In the genomic region with DNA sequence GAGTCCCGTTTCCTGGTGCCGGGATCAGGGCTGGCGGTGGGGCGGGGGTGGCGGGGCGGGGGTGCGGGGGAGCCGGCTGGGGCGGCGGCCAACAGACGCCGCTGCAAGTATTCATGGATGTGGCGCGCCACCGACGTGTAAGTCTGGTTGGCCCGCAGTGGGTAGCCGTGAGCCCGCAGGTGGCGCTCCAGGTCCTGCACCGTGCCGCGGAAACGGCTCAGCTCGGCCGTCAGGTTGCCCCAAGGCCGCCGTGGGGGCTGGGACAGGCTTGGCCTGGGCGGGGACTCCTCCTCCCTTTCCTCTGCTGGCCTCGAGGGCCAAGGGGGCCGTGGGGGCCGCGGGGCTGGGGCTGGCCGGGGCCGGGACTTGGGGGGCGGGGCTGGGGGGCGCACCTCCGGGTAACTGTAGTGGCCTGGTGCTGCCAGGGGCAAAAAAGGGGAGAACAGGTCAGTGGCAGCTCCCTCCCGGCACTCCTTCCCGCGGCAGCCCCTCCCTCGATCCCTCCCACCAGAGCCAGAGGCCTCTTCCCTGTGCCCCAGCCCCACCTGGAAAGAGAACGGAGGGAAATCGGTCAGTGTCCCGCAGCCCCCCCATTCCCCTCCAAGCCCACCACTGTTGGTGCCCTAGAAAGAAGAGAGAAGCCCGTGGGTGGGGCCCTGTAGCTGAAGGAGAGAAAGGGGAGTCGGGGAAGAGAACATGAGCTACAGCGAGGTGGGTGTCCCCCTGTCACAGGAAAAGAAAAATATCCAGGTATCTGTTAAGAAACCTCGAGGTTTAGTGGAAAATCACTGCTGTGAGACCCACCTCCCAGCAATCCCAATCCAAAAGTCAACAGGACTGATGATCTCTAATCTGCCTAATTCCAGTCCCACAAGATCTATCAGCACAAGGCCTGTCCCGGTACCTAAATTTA, we compare ENCODE assay signal across 9 cellular contexts. TPM values are rescaled to one million over a fixed set of nuclear protein-coding genes. Genes with fewer than 3 reads are reported as not detected.
A peak's percentile ranks its signal among the peaks of the same experiment; 100 is the strongest.
DNase-seq lines count a peak whose midpoint lies in the region; ATAC-seq, FAIRE-seq and TF ChIP-seq lines count a peak whose summit lies in the region.
"Had no signal": no experiment of that assay in that cellular context is flagged by ENCODE, and none has a peak within 500 bp of the region (broad histone marks: within the 10 kb centered on the region; RNA-seq: fewer than 3 reads in every experiment).

No MANE protein-coding gene starts in this region.

- peaks cover 13% of the 10 kb centered on the region for H3K4me1 Mint-ChIP-seq in activated CD8-positive, alpha-beta memory T cell treated with anti-CD3 and anti-CD28 coated beads, Interleukin-2, amount 10 ng/mL, durations not matched to agents 7 days and 5 days
- peaks cover 0 to 7% (median 0%) of the 10 kb centered on the region in 7 donors for H3K4me1 Mint-ChIP-seq in naive thymus-derived CD4-positive, alpha-beta T cell
- peaks cover 18% of the 10 kb centered on the region for H3K4me1 Mint-ChIP-seq in stimulated activated naive CD8-positive, alpha-beta T cell treated with anti-CD3 and anti-CD28 coated beads, Interleukin-15, amount 100 ng/mL, for 72 hours

- peaks cover 75% of the 10 kb centered on the region for H3K27me3 Mint-ChIP-seq in activated CD8-positive, alpha-beta memory T cell treated with anti-CD3 and anti-CD28 coated beads, Interleukin-2, amount 10 ng/mL, durations not matched to agents 7 days and 5 days
- peaks cover 17 to 58% (median 21%) of the 10 kb centered on the region in 5 donors for H3K27me3 Mint-ChIP-seq in naive thymus-derived CD4-positive, alpha-beta T cell
- H3K27me3 Mint-ChIP-seq in stimulated activated naive CD8-positive, alpha-beta T cell treated with anti-CD3 and anti-CD28 coated beads, Interleukin-15, amount 100 ng/mL, for 72 hours = peaks cover 88% of the 10 kb centered on the region

- POLR2A ChIA-PET in naive thymus-derived CD4-positive, alpha-beta T cell (lab: Charles Lee) = no interaction called here

- H3K27me3 ChIP-seq in naive thymus-derived CD4-positive, alpha-beta T cell (ENCODE audit: control insufficient read depth in 2 of 2, insufficient read depth in 2 of 2, low read length in 2 of 2) = peaks cover 0 to 5% of the 10 kb centered on the region in 2 donors

- H3K36me3 ChIP-seq in naive thymus-derived CD4-positive, alpha-beta T cell (ENCODE audit: control insufficient read depth in 2 of 3, insufficient read depth in 3 of 3, low read length in 3 of 3) = no peaks in the 10 kb centered on the region

- H3K4me3 ChIP-seq in epithelial cell of esophagus (ENCODE audit: low read length) = no peak overlapping the region
- no peak overlapping the region for H3K4me3 ChIP-seq in naive thymus-derived CD4-positive, alpha-beta T cell (ENCODE audit: low read length)
- H3K4me3 ChIP-seq: SK-N-MC had no signal

- H3K4me3 Mint-ChIP-seq in activated CD8-positive, alpha-beta memory T cell treated with anti-CD3 and anti-CD28 coated beads, Interleukin-2, amount 10 ng/mL, durations not matched to agents 7 days and 5 days = no peak overlapping the region
- H3K4me3 Mint-ChIP-seq in naive thymus-derived CD4-positive, alpha-beta T cell = peak overlapping the region in 5 of 10 donors; percentile 21 to 54 (median 25)
- no peak overlapping the region for H3K4me3 Mint-ChIP-seq in stimulated activated naive CD8-positive, alpha-beta T cell treated with anti-CD3 and anti-CD28 coated beads, Interleukin-15, amount 100 ng/mL, for 72 hours

- intact Hi-C loops in naive thymus-derived CD4-positive, alpha-beta T cell (cut with micrococcal nuclease) = loop anchor here (1.0 to 2.0 kb wide), 3 partner anchors 40 to 67 kb away; a partner anchor contains a TSS

- TF ChIP-seq CTCF in GM10266 (IDR thresholded peaks at IDR 0.05; ENCODE audit: control insufficient read depth, insufficient read depth, low read depth, missing control alignments) = peak; percentile 74
- peak; percentile 46 for TF ChIP-seq CTCF in epithelial cell of esophagus (IDR thresholded peaks at IDR 0.05; ENCODE audit: insufficient read depth, low read depth, low read length, missing control alignments)

- no peak overlapping the region for H3K27ac ChIP-seq in naive thymus-derived CD4-positive, alpha-beta T cell (ENCODE audit: low read depth, low read length)
- H3K27ac ChIP-seq: SK-N-MC had no signal

- no peaks in the 10 kb centered on the region for H3K36me3 Mint-ChIP-seq in activated CD8-positive, alpha-beta memory T cell treated with anti-CD3 and anti-CD28 coated beads, Interleukin-2, amount 10 ng/mL, durations not matched to agents 7 days and 5 days
- H3K36me3 Mint-ChIP-seq in naive thymus-derived CD4-positive, alpha-beta T cell = peaks cover 0 to 8% (median 0%) of the 10 kb centered on the region in 5 donors

- CTCF ChIA-PET in activated CD8-positive, alpha-beta memory T cell treated with anti-CD3 and anti-CD28 coated beads, Interleukin-2, amount 10 ng/mL, durations not matched to agents 7 days and 5 days (lab: Charles Lee) = interaction anchor here (0.7 to 1.0 kb wide), 2 partner anchors 31 to 107 kb away, joined by 3 read pairs; no protein-coding TSS in a partner anchor
- CTCF ChIA-PET in naive thymus-derived CD4-positive, alpha-beta T cell (lab: Charles Lee) = interaction anchor here (1.3 kb wide), 1 partner anchor 166 kb away, joined by 3 read pairs; no protein-coding TSS in a partner anchor

- no peaks in the 10 kb centered on the region for H3K9me3 Mint-ChIP-seq in activated CD8-positive, alpha-beta memory T cell treated with anti-CD3 and anti-CD28 coated beads, Interleukin-2, amount 10 ng/mL, durations not matched to agents 7 days and 5 days (ENCODE audit: low read depth)
- no peaks in the 10 kb centered on the region for H3K9me3 Mint-ChIP-seq in naive thymus-derived CD4-positive, alpha-beta T cell
- H3K9me3 Mint-ChIP-seq in stimulated activated naive CD8-positive, alpha-beta T cell treated with anti-CD3 and anti-CD28 coated beads, Interleukin-15, amount 100 ng/mL, for 72 hours = no peaks in the 10 kb centered on the region

- peak; percentile 90 for ATAC-seq in activated CD8-positive, alpha-beta memory T cell treated with anti-CD3 and anti-CD28 coated beads, Interleukin-2, amount 10 ng/mL, durations not matched to agents 7 days and 5 days
- peak; percentile 88 for ATAC-seq in naive thymus-derived CD4-positive, alpha-beta T cell
- peak; percentile 86 for ATAC-seq in stimulated activated naive CD8-positive, alpha-beta T cell treated with anti-CD3 and anti-CD28 coated beads, Interleukin-15, amount 100 ng/mL, for 72 hours

- DNase-seq in GM10266 (ENCODE audit: extremely low spot score) (peak; percentile 87), NCI-H526 treated with DMSO at 0.1 percent for 48 hours (lab: John Stamatoyannopoulos, UW) (peak; percentile 24), epithelial cell of esophagus (ENCODE audit: low read depth) (peak; percentile 81), RCC 7860 (ENCODE audit: low spot score) (no peak), H4 (ENCODE audit: low spot score) (no peak)
- peak; percentile 81 for DNase-seq in activated CD8-positive, alpha-beta memory T cell treated with anti-CD3 and anti-CD28 coated beads, Interleukin-2, amount 10 ng/mL, durations not matched to agents 7 days and 5 days
- peak; percentile 39 to 67 (median 58) for DNase-seq in naive thymus-derived CD4-positive, alpha-beta T cell
- DNase-seq in stimulated activated naive CD8-positive, alpha-beta T cell treated with anti-CD3 and anti-CD28 coated beads, Interleukin-15, amount 100 ng/mL, for 72 hours = peak; percentile 73 to 78

- no peak overlapping the region for H3K27ac Mint-ChIP-seq in activated CD8-positive, alpha-beta memory T cell treated with anti-CD3 and anti-CD28 coated beads, Interleukin-2, amount 10 ng/mL, durations not matched to agents 7 days and 5 days
- no peak overlapping the region for H3K27ac Mint-ChIP-seq in naive thymus-derived CD4-positive, alpha-beta T cell
- H3K27ac Mint-ChIP-seq in stimulated activated naive CD8-positive, alpha-beta T cell treated with anti-CD3 and anti-CD28 coated beads, Interleukin-15, amount 100 ng/mL, for 72 hours = no peak overlapping the region

- no peak for FAIRE-seq in RCC 7860 (lab: Jason Lieb, UNC)

- H3K9me3 ChIP-seq in naive thymus-derived CD4-positive, alpha-beta T cell (ENCODE audit: control insufficient read depth in 2 of 3, low read length in 3 of 3) = no peaks in the 10 kb centered on the region

- no peaks in the 10 kb centered on the region for H3K4me1 ChIP-seq in naive thymus-derived CD4-positive, alpha-beta T cell (ENCODE audit: control insufficient read depth in 2 of 2, insufficient read depth in 2 of 2, low read length in 2 of 2)

RNA-seq across cellular contexts. Expression of a gene that starts 21.3 kb away (rescaled TPM):
- total RNA-seq in activated CD8-positive, alpha-beta memory T cell treated with anti-CD3 and anti-CD28 coated beads, Interleukin-2, amount 10 ng/mL, durations not matched to agents 7 days and 5 days = 1 to 10 TPM; 3.1 to 5.5 TPM
- total RNA-seq in naive thymus-derived CD4-positive, alpha-beta T cell = 10 to 100 TPM in 4 of 5 experiments, 1 to 10 TPM in 1; 8.8 to 17.2 (median 13.1) TPM
- polyA plus RNA-seq in naive thymus-derived CD4-positive, alpha-beta T cell = under 1 TPM in 1 of 2 donors, not detected in 1; 0.43 TPM
- 0.06 and 0.29 TPM in 2 replicates for total RNA-seq in H4 (2014; rRNA removed; shearing (Covaris generic))

RNA-seq across cellular contexts. Expression of a gene that starts 40.2 kb away (rescaled TPM):
- 100 to 1,000 TPM; 119 to 135 TPM for total RNA-seq in activated CD8-positive, alpha-beta memory T cell treated with anti-CD3 and anti-CD28 coated beads, Interleukin-2, amount 10 ng/mL, durations not matched to agents 7 days and 5 days
- total RNA-seq in naive thymus-derived CD4-positive, alpha-beta T cell = 100 to 1,000 TPM; 115 to 168 (median 142) TPM
- 10 to 100 TPM; 28.0 to 29.0 TPM for polyA plus RNA-seq in naive thymus-derived CD4-positive, alpha-beta T cell
- 17.1 and 23.4 TPM in 2 replicates for total RNA-seq in H4 (2014; rRNA removed; shearing (Covaris generic))

RNA-seq across cellular contexts. Expression of a gene that starts 42.3 kb away (rescaled TPM):
- total RNA-seq in activated CD8-positive, alpha-beta memory T cell treated with anti-CD3 and anti-CD28 coated beads, Interleukin-2, amount 10 ng/mL, durations not matched to agents 7 days and 5 days = 1 to 10 TPM; 7.4 to 7.9 TPM
- 1 to 10 TPM in 4 of 5 experiments, under 1 TPM in 1; 0.82 to 5.1 (median 3.0) TPM for total RNA-seq in naive thymus-derived CD4-positive, alpha-beta T cell
- 1 to 10 TPM; 1.3 to 4.1 TPM for polyA plus RNA-seq in naive thymus-derived CD4-positive, alpha-beta T cell
- total RNA-seq in H4 (2014; rRNA removed; shearing (Covaris generic)) = 11.7 and 14.2 TPM in 2 replicates

RNA-seq across cellular contexts. Expression of a gene that starts 49.6 kb away (rescaled TPM):
- under 1 TPM in 1 of 2 experiments, not detected in 1; 0.15 TPM for total RNA-seq in activated CD8-positive, alpha-beta memory T cell treated with anti-CD3 and anti-CD28 coated beads, Interleukin-2, amount 10 ng/mL, durations not matched to agents 7 days and 5 days
- total RNA-seq in naive thymus-derived CD4-positive, alpha-beta T cell = 1 to 10 TPM in 1 of 5 experiments, under 1 TPM in 3, not detected in 1; 0.32 to 1.1 (median 0.44) TPM
- not detected for polyA plus RNA-seq in naive thymus-derived CD4-positive, alpha-beta T cell
- 0.48 TPM in 1 of 2 replicates, not detected in the other for total RNA-seq in H4 (2014; rRNA removed; shearing (Covaris generic))

Comparison
In these comparisons a context has a peak if more than half of its experiments do, and no peak if none do; other contexts are left out.
1. DNase-seq: peak in GM10266 (single experiment), NCI-H526 treated with DMSO at 0.1 percent for 48 hours (single experiment), activated CD8-positive, alpha-beta memory T cell treated with anti-CD3 and anti-CD28 coated beads, Interleukin-2, amount 10 ng/mL, durations not matched to agents 7 days and 5 days (single experiment), epithelial cell of esophagus (single experiment), naive thymus-derived CD4-positive, alpha-beta T cell (9 of 9) and stimulated activated naive CD8-positive, alpha-beta T cell treated with anti-CD3 and anti-CD28 coated beads, Interleukin-15, amount 100 ng/mL, for 72 hours (2 of 2); none in RCC 7860 (single experiment) and H4 (single experiment).
2. Peak in every context shown above with its lines, with median percentiles within 50 percentile points of each other: ATAC-seq.